Comparison of ENCODE assay signal across 16 cellular contexts in the genomic region with DNA sequence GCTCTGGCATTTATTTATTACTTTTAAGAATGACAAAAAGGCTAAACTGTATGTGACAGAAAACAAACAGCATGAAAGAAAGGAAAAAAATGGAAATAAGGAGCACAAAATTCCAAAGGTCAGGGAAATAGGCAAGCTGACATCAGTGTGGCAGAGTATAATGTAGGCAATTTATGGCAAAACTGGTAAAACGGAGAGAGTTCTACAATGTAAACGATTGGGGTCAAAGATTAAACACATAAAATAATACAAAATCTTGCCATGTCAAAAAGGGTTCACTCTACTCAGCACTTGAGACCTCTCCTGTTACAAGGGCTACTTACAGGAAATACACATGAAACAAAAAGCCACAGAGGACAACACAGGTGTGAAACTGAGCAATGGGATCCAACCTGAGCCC.
"Had no signal": no experiment of that assay in that cellular context is flagged by ENCODE, and none has a peak within 500 bp of the region (broad histone marks: within the 10 kb centered on the region; RNA-seq: fewer than 3 reads in every experiment).

No MANE protein-coding gene starts in this region.

- H3K9me3 Mint-ChIP-seq: activated B cell treated with CpG ODN at 0.5 μM for 24 hours; activated CD4-positive, alpha-beta T cell treated with anti-CD3 and anti-CD28 coated beads, Interleukin-2, amount 10 ng/mL, durations not matched to agents 7 days and 5 days; activated naive CD4-positive, alpha-beta T cell treated with anti-CD3 and anti-CD28 coated beads for 36 hours; activated T-helper 17 cell treated with anti-CD3 and anti-CD28 coated beads, Interleukin-2, amount 50 U/mL, for 72 hours; naive thymus-derived CD8-positive, alpha-beta T cell; stimulated activated naive B cell treated with anti-CD40 and anti-IgM and Interleukin-4, amounts not matched to agents 10 μg/mL and 1 μg/mL and 100 μg/mL, for 72 hours had no signal

- H3K27me3 ChIP-seq: body of pancreas, esophagus squamous epithelium, right lobe of liver had no signal

- DNase-seq: activated B cell treated with CpG ODN at 0.5 μM for 24 hours; activated CD4-positive, alpha-beta T cell treated with anti-CD3 and anti-CD28 coated beads, Interleukin-2, amount 10 ng/mL, durations not matched to agents 7 days and 5 days; activated CD8-positive, alpha-beta memory T cell treated with anti-CD3 and anti-CD28 coated beads for 24 hours; activated naive CD4-positive, alpha-beta T cell treated with anti-CD3 and anti-CD28 coated beads for 36 hours; body of pancreas; cerebellar nuclear complex; esophagus squamous epithelium; kidney; naive thymus-derived CD8-positive, alpha-beta T cell; right lobe of liver; stimulated activated CD4-positive, alpha-beta T cell treated with anti-CD3 and anti-CD28 coated beads, Interleukin-2, amount 100 ng/mL, for 24 hours; stimulated activated naive B cell treated with anti-CD40 and anti-IgM and Interleukin-4, amounts not matched to agents 10 μg/mL and 1 μg/mL and 100 μg/mL, for 72 hours; T-helper 2 cell had no signal

- H3K27ac ChIP-seq: body of pancreas, right lobe of liver had no signal

- ATAC-seq: activated T-helper 17 cell treated with anti-CD3 and anti-CD28 coated beads, Interleukin-2, amount 50 U/mL, for 72 hours; body of pancreas; naive thymus-derived CD8-positive, alpha-beta T cell; right lobe of liver; SK-N-SH treated with all-trans-retinoic acid at 6 μM for 48 hours; stimulated activated naive B cell treated with anti-CD40 and anti-IgM and Interleukin-4, amounts not matched to agents 10 μg/mL and 1 μg/mL and 100 μg/mL, for 72 hours had no signal

- H3K4me3 Mint-ChIP-seq: activated B cell treated with CpG ODN at 0.5 μM for 24 hours; activated CD4-positive, alpha-beta T cell treated with anti-CD3 and anti-CD28 coated beads, Interleukin-2, amount 10 ng/mL, durations not matched to agents 7 days and 5 days; activated naive CD4-positive, alpha-beta T cell treated with anti-CD3 and anti-CD28 coated beads for 36 hours; activated T-helper 17 cell treated with anti-CD3 and anti-CD28 coated beads, Interleukin-2, amount 50 U/mL, for 72 hours; naive thymus-derived CD8-positive, alpha-beta T cell; stimulated activated naive B cell treated with anti-CD40 and anti-IgM and Interleukin-4, amounts not matched to agents 10 μg/mL and 1 μg/mL and 100 μg/mL, for 72 hours had no signal

- H3K4me1 ChIP-seq: prostate gland, right lobe of liver had no signal

- H3K4me1 Mint-ChIP-seq: activated CD4-positive, alpha-beta T cell treated with anti-CD3 and anti-CD28 coated beads, Interleukin-2, amount 10 ng/mL, durations not matched to agents 7 days and 5 days had no signal

- H3K27ac Mint-ChIP-seq: activated B cell treated with CpG ODN at 0.5 μM for 24 hours; activated CD4-positive, alpha-beta T cell treated with anti-CD3 and anti-CD28 coated beads, Interleukin-2, amount 10 ng/mL, durations not matched to agents 7 days and 5 days; activated naive CD4-positive, alpha-beta T cell treated with anti-CD3 and anti-CD28 coated beads for 36 hours; activated T-helper 17 cell treated with anti-CD3 and anti-CD28 coated beads, Interleukin-2, amount 50 U/mL, for 72 hours; naive thymus-derived CD8-positive, alpha-beta T cell; stimulated activated naive B cell treated with anti-CD40 and anti-IgM and Interleukin-4, amounts not matched to agents 10 μg/mL and 1 μg/mL and 100 μg/mL, for 72 hours had no signal

- H3K9me3 ChIP-seq: body of pancreas, esophagus squamous epithelium, prostate gland, right lobe of liver had no signal

- H3K27me3 Mint-ChIP-seq: activated B cell treated with CpG ODN at 0.5 μM for 24 hours; activated CD4-positive, alpha-beta T cell treated with anti-CD3 and anti-CD28 coated beads, Interleukin-2, amount 10 ng/mL, durations not matched to agents 7 days and 5 days; activated T-helper 17 cell treated with anti-CD3 and anti-CD28 coated beads, Interleukin-2, amount 50 U/mL, for 72 hours; naive thymus-derived CD8-positive, alpha-beta T cell; stimulated activated naive B cell treated with anti-CD40 and anti-IgM and Interleukin-4, amounts not matched to agents 10 μg/mL and 1 μg/mL and 100 μg/mL, for 72 hours had no signal

- H3K4me3 ChIP-seq: body of pancreas, esophagus squamous epithelium, prostate gland, right lobe of liver had no signal
